ENCODE assay signal across 8 cellular contexts in the genomic region with DNA sequence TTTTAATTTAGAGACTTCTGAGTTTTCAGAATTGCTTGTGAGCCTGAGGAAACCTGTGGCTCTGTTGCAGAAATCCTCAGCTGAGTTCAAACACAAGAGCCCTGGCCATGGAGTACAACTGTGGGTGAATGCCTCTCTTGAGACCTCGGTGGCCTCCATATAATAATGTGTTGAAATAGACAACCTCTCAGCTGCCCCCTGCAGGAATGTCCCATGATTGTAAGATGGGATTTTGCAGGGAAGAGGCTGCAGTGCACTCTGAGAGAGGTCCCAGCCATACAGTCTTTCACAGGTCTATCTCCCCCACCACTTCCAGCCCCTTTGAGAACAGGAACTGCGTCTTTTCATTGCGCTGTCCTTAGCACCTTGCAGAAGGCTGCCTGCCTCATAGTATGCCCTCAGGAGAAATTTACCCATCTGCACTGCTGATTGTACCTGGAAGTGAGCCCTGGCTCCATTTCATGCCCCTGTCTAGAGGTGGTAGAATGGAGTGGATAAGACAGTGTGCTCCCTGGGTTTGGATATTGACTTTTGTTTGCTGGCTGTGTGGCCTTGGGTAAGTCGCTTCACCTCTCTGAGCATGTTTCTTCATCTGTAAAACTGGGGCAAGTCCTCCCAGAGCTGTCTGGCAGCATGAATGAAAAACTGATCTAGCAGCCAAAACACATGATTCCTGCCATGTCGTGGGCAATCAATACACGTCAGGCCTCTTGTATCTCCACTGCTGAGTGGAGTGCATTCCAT. TPM values are rescaled to one million over a fixed set of nuclear protein-coding genes. Genes with fewer than 3 reads are reported as not detected.
DNase-seq lines count a peak whose midpoint lies in the region; ATAC-seq and TF ChIP-seq lines count a peak whose summit lies in the region.
"Had no signal": no experiment of that assay in that cellular context is flagged by ENCODE, and none has a peak within 500 bp of the region (broad histone marks: within the 10 kb centered on the region; RNA-seq: fewer than 3 reads in every experiment).

No MANE protein-coding gene starts in this region.

- DNase-seq in DMS53 (lab: John Stamatoyannopoulos, UW) (peak; percentile 77), HuH-7 (ENCODE audit: low spot score) (peak; percentile 77), WERI-Rb-1 (peak; percentile 68), mucosa of descending colon (peak in 1 of 3 donors; percentile 53), pons (ENCODE audit: low spot score) (no peak)
- no peak for DNase-seq in activated CD4-positive, alpha-beta T cell treated with anti-CD3 and anti-CD28 coated beads, Interleukin-2, amount 50 U/mL, for 1 hour
- DNase-seq: T-cell had no signal

- ATAC-seq in mucosa of descending colon = peak; percentile 41
- no peak for ATAC-seq in GM19035 (IDR thresholded peaks at IDR 0.05; ENCODE audit: unreplicated experiment)

- H3K27ac ChIP-seq in WERI-Rb-1 = no peak overlapping the region

- TF ChIP-seq CTCF in WERI-Rb-1 (IDR thresholded peaks at IDR 0.05; ENCODE audit: low read depth, low read length) = peak; percentile 50
- TF ChIP-seq CTCF in mucosa of descending colon (IDR thresholded peaks at IDR 0.05) = no peak

- H3K36me3 ChIP-seq in WERI-Rb-1 (no peaks in the 10 kb centered on the region), mucosa of descending colon (ENCODE audit: low read depth) (no peaks in the 10 kb centered on the region)

- H3K9me3 ChIP-seq in WERI-Rb-1 (ENCODE audit: severe bottlenecking) = no peaks in the 10 kb centered on the region
- no peaks in the 10 kb centered on the region for H3K9me3 ChIP-seq in mucosa of descending colon

- H3K4me1 ChIP-seq in mucosa of descending colon (ENCODE audit: low read depth) = no peaks in the 10 kb centered on the region

- H3K4me3 ChIP-seq in WERI-Rb-1 (ENCODE audit: low read depth, low read length) (no peak overlapping the region), mucosa of descending colon (no peak overlapping the region)

- intact Hi-C loops in mucosa of descending colon (cut with DNase I, micrococcal nuclease) = no loop called here

- no peaks in the 10 kb centered on the region for H3K27me3 ChIP-seq in WERI-Rb-1 (ENCODE audit: insufficient read depth, low read depth, severe bottlenecking)

RNA-seq across cellular contexts. Expression of gene CDH22, which starts 16.8 kb away (rescaled TPM):
- under 1 TPM; 0.13 to 0.32 (median 0.19) TPM for total RNA-seq in mucosa of descending colon
- total RNA-seq: T-cell had no signal

Comparison
In these comparisons a context has a peak if more than half of its experiments do, and no peak if none do; other contexts are left out.
1. DNase-seq: peak in DMS53 (single experiment), HuH-7 (single experiment) and WERI-Rb-1 (single experiment); none in pons (single experiment) and activated CD4-positive, alpha-beta T cell treated with anti-CD3 and anti-CD28 coated beads, Interleukin-2, amount 50 U/mL, for 1 hour (single experiment).